ENCODE assay signal across 23 cellular contexts in the genomic region with DNA sequence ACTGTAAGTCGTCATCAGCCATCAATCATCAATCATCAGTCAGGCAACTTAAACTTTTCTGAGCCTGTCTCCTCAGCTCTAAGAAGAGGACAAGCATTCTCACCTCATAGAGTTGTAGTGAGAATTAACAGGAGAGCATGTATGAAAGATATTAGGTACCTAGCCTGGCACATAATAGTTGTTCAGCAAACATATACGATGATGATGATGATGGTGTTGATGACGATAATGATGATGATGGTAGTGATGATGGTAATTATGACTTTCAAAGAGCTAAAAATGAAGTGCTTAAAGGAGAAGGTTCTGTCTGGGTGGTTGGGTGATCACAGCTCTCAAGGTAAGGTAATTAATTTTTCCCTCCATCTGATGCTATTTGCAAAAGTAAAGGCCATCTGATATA. TPM values are rescaled to one million over a fixed set of nuclear protein-coding genes. Genes with fewer than 3 reads are reported as not detected.
DNase-seq lines count a peak whose midpoint lies in the region; ATAC-seq, FAIRE-seq and TF ChIP-seq lines count a peak whose summit lies in the region.
"Had no signal": no experiment of that assay in that cellular context is flagged by ENCODE, and none has a peak within 500 bp of the region (broad histone marks: within the 10 kb centered on the region; RNA-seq: fewer than 3 reads in every experiment).

No MANE protein-coding gene starts in this region.

- POLR2A ChIA-PET in HepG2 (lab: Yijun Ruan, JAX) (no interaction called here), HEK293 (lab: Yijun Ruan, JAX) (no interaction called here)

- H3K4me1 ChIP-seq in HepG2 (ENCODE audit: insufficient read depth, low read length) (no peaks in the 10 kb centered on the region), right lobe of liver (peaks cover 0 to 13% (median 0%) of the 10 kb centered on the region in 4 donors), HEK293 (ENCODE audit: control insufficient read depth, insufficient read depth, low read length) (no peaks in the 10 kb centered on the region)
- H3K4me1 ChIP-seq: A549, BE2C had no signal

- peaks cover 8% of the 10 kb centered on the region for H3K4me1 Mint-ChIP-seq in activated naive CD8-positive, alpha-beta T cell treated with anti-CD3 and anti-CD28 coated beads, Interleukin-2, amount 50 U/mL, for 24 hours

- TF ChIP-seq RAD21 in HepG2 (CRISPR knock-in tag; IDR thresholded peaks at IDR 0.05): no peak

- CTCF ChIA-PET in HepG2 (lab: Yijun Ruan, JAX; ENCODE audit: low intra/inter-chr PET ratio, low total read pairs): no interaction called here
- CTCF ChIA-PET in HEK293 (lab: Yijun Ruan, JAX): interaction anchor here (1.2 kb wide), 1 partner anchor 11 kb away, joined by 3 read pairs; no protein-coding TSS in a partner anchor

- TF ChIP-seq EP300 in HepG2 (IDR thresholded peaks at IDR 0.05; ENCODE audit: low read depth in 2 of 2, low read length in 2 of 2) (no peak), HepG2 (CRISPR knock-in tag; IDR thresholded peaks at IDR 0.05; ENCODE audit: borderline replicate concordance) (no peak)

- peaks cover 23% of the 10 kb centered on the region for H3K9me3 Mint-ChIP-seq in activated naive CD8-positive, alpha-beta T cell treated with anti-CD3 and anti-CD28 coated beads, Interleukin-2, amount 50 U/mL, for 24 hours
- H3K9me3 Mint-ChIP-seq: CD8-positive, alpha-beta memory T cell had no signal

- WGBS in HepG2 (ENCODE audit: low lambda C conversion rate): 15% methylated on average over 3 of the region's 3 CpGs
- WGBS in right lobe of liver (ENCODE audit: insufficient coverage, low coverage, low lambda C conversion rate, missing lambda C conversion rate): 95% methylated on average over 2 of the region's 3 CpGs

- H3K27ac ChIP-seq in HepG2 (ENCODE audit: extremely low read length, insufficient read depth, low read length) (no peak overlapping the region), right lobe of liver (no peak overlapping the region), HEK293 (ENCODE audit: extremely low read depth, low read depth, low read length) (no peak overlapping the region)
- H3K27ac ChIP-seq: 22Rv1, A549, BLaER1 had no signal

- DNase-seq in HepG2 (ENCODE audit: low spot score) (no peak), right lobe of liver (no peak)
- DNase-seq in activated naive CD8-positive, alpha-beta T cell treated with anti-CD3 and anti-CD28 coated beads, Interleukin-2, amount 50 U/mL, for 24 hours: no peak
- DNase-seq: ACHN; BE2C; C1 segment of cervical spinal cord; CD4-positive, alpha-beta memory T cell; CD4-positive, CD25-positive, alpha-beta regulatory T cell; CD8-positive, alpha-beta memory T cell; COR-L47; DMS 273 treated with DMSO at 0.1 percent for 48 hours; DMS153; DMS79; DND-41; GDM1 had no signal

- no peak for FAIRE-seq in HepG2 (lab: Jason Lieb, UNC)
- FAIRE-seq: A549, GM12878 had no signal

- H3K4me3 Mint-ChIP-seq in activated naive CD8-positive, alpha-beta T cell treated with anti-CD3 and anti-CD28 coated beads, Interleukin-2, amount 50 U/mL, for 24 hours: no peak overlapping the region
- H3K4me3 Mint-ChIP-seq: CD4-positive, alpha-beta memory T cell; CD4-positive, CD25-positive, alpha-beta regulatory T cell; CD8-positive, alpha-beta memory T cell had no signal

- H3K27me3 ChIP-seq in HepG2 (ENCODE audit: control insufficient read depth in 1 of 2, insufficient read depth in 2 of 2, low read length in 2 of 2): peaks cover 0 to 11% of the 10 kb centered on the region in 2 experiments; a peak in 1 of 5 replicates
- no peaks in the 10 kb centered on the region for H3K27me3 ChIP-seq in right lobe of liver
- H3K27me3 ChIP-seq: BE2C, BLaER1 had no signal

- BruUV-seq in HepG2 (replicated peaks; lab: Mats Ljungman, UMichigan): no TSS peak

- no peaks in the 10 kb centered on the region for H4K20me1 ChIP-seq in HepG2 (ENCODE audit: insufficient read depth, low read length)
- H4K20me1 ChIP-seq: BLaER1 had no signal

- no peaks in the 10 kb centered on the region for H3K36me3 Mint-ChIP-seq in activated naive CD8-positive, alpha-beta T cell treated with anti-CD3 and anti-CD28 coated beads, Interleukin-2, amount 50 U/mL, for 24 hours (ENCODE audit: low read depth)
- H3K36me3 Mint-ChIP-seq: CD4-positive, alpha-beta memory T cell; CD4-positive, CD25-positive, alpha-beta regulatory T cell had no signal

- no peaks in the 10 kb centered on the region for H3K79me2 ChIP-seq in HepG2 (ENCODE audit: insufficient read depth, low read length)

- no peak overlapping the region for H3K27ac Mint-ChIP-seq in activated naive CD8-positive, alpha-beta T cell treated with anti-CD3 and anti-CD28 coated beads, Interleukin-2, amount 50 U/mL, for 24 hours
- H3K27ac Mint-ChIP-seq: CD4-positive, alpha-beta memory T cell had no signal

- TF ChIP-seq POLR2A in HepG2 (IDR thresholded peaks at IDR 0.05; ENCODE audit: insufficient read depth in 1 of 2, low read depth in 2 of 2, low read length in 2 of 2): no peak
- no peak for TF ChIP-seq POLR2A in right lobe of liver (IDR thresholded peaks at IDR 0.05)

- H3K4me3 ChIP-seq in HepG2 (replicated peaks in 1 of 3; ENCODE audit: insufficient read depth in 1 of 3, low read depth in 2 of 3, low read length in 3 of 3): no peak overlapping the region
- no peak overlapping the region for H3K4me3 ChIP-seq in right lobe of liver
- H3K4me3 ChIP-seq in HEK293 (ENCODE audit: low read depth, low read length): no peak overlapping the region
- H3K4me3 ChIP-seq: A549, BLaER1, GM12878 had no signal

- ATAC-seq in HepG2 (no peak), right lobe of liver (no peak), GM19035 (IDR thresholded peaks at IDR 0.05; ENCODE audit: unreplicated experiment) (no peak)
- no peak for ATAC-seq in activated naive CD8-positive, alpha-beta T cell treated with anti-CD3 and anti-CD28 coated beads, Interleukin-2, amount 50 U/mL, for 24 hours
- ATAC-seq: A549, GM12878 had no signal

- H3K9me3 ChIP-seq in HepG2 (ENCODE audit: low read length) (no peaks in the 10 kb centered on the region), right lobe of liver (no peaks in the 10 kb centered on the region), HEK293 (ENCODE audit: control insufficient read depth, insufficient read depth, low read depth, low read length) (no peaks in the 10 kb centered on the region)
- H3K9me3 ChIP-seq: A549, BE2C had no signal

- in situ Hi-C loops in HepG2 (cut with HindIII; ENCODE audit: extremely low pct_ligation_motif_present, low pct_unique_long_range_greater_than_20kb): no loop called here

- intact Hi-C loops in HepG2 (cut with micrococcal nuclease; ENCODE audit: unreplicated experiment): no loop called here
- intact Hi-C loops in right lobe of liver (cut with DNase I): no loop called here

- no peak overlapping the region for H2AFZ ChIP-seq in HepG2 (ENCODE audit: low read length)

- TF ChIP-seq CTCF in HepG2 (CRISPR knock-in tag; IDR thresholded peaks at IDR 0.05) (no peak), right lobe of liver (IDR thresholded peaks at IDR 0.05) (no peak), HEK293 (tag by site-specific recombination; IDR thresholded peaks at IDR 0.05) (no peak)

- H3K36me3 ChIP-seq in HepG2 (replicated peaks in 1 of 2; ENCODE audit: control insufficient read depth in 1 of 2, insufficient read depth in 2 of 2, low read length in 2 of 2) (no peaks in the 10 kb centered on the region), right lobe of liver (no peaks in the 10 kb centered on the region), HEK293 (ENCODE audit: control insufficient read depth in 2 of 2, insufficient read depth in 1 of 2, low read length in 2 of 2) (no peaks in the 10 kb centered on the region)
- H3K36me3 ChIP-seq: BE2C, BLaER1 had no signal

- no peak overlapping the region for H3K9ac ChIP-seq in HepG2 (ENCODE audit: insufficient read depth, low read depth, low read length)
- H3K9ac ChIP-seq: BLaER1 had no signal

- H3K4me2 ChIP-seq in HepG2 (ENCODE audit: low read depth, low read length): no peak overlapping the region
- H3K4me2 ChIP-seq: A549, BLaER1 had no signal

- H3K27me3 Mint-ChIP-seq in activated naive CD8-positive, alpha-beta T cell treated with anti-CD3 and anti-CD28 coated beads, Interleukin-2, amount 50 U/mL, for 24 hours: peaks cover 66% of the 10 kb centered on the region

TF ChIP-seq in HEK293, 187 proteins besides CTCF, POLR2A, EP300 and RAD21 (continues in another document):
- TF ChIP-seq ZNF664 (tag by site-specific recombination; IDR thresholded peaks at IDR 0.05): peak; percentile 65; the same call in 1 of the 2 replicates
- no peak for TF ChIP-seq SP3 (tag by site-specific recombination; IDR thresholded peaks at IDR 0.05)

RNA-seq across cellular contexts. Expression of a gene that starts 55.1 kb away (rescaled TPM):
- total RNA-seq in HepG2 (2016; rRNA removed; fragmentation: Illumina TruSeq; extraction: Trizol) (0.07 TPM in 1 of 2 replicates, not detected in the other), right lobe of liver (under 1 TPM in 4 of 6 experiments, not detected in 2; 0.11 to 0.66 (median 0.38) TPM)
- total RNA-seq in HepG2 (2016; cell fraction: cytosol; rRNA removed; fragmentation: Illumina TruSeq; extraction: Trizol; ENCODE audit: low read depth): not detected in 2 replicates
- total RNA-seq in HepG2 (2016; cell fraction: insoluble cytoplasmic fraction; rRNA removed; fragmentation: Illumina TruSeq; extraction: Trizol): not detected in 2 replicates
- not detected in 2 replicates for total RNA-seq in HepG2 (2016; cell fraction: membrane; rRNA removed; fragmentation: Illumina TruSeq; extraction: Trizol)
- not detected in 2 replicates for total RNA-seq in HepG2 (2016; cell fraction: nucleus; rRNA removed; fragmentation: Illumina TruSeq; extraction: Trizol)
- polyA plus RNA-seq in HepG2 (2011; rRNA removed): not detected in 2 replicates
- polyA plus RNA-seq in HepG2 (2011; cell fraction: cytosol; rRNA removed): not detected in 2 replicates
- not detected in 2 replicates for polyA plus RNA-seq in HepG2 (2011; cell fraction: nucleus; rRNA removed)
- polyA plus RNA-seq in HepG2 (2012): not detected in 2 replicates
- polyA plus RNA-seq in HepG2 (2016; cell fraction: cytosol; fragmentation: Illumina TruSeq; extraction: Trizol; ENCODE audit: low read depth): not detected in 2 replicates
- polyA plus RNA-seq in HepG2 (2016; cell fraction: insoluble cytoplasmic fraction; fragmentation: Illumina TruSeq; extraction: Trizol; ENCODE audit: low read depth): not detected in 2 replicates
- polyA plus RNA-seq in HepG2 (2016; cell fraction: membrane; fragmentation: Illumina TruSeq; extraction: Trizol; ENCODE audit: low read depth): not detected in 2 replicates
- not detected in 2 replicates for polyA plus RNA-seq in HepG2 (2016; cell fraction: nucleus; fragmentation: Illumina TruSeq; extraction: Trizol; ENCODE audit: insufficient read depth, low read depth)
- polyA minus RNA-seq in HepG2 (2011; rRNA and poly(A)+ RNA removed; ENCODE audit: low replicate concordance): 0.07 TPM in 1 of 2 replicates, not detected in the other
- not detected in 2 replicates for polyA minus RNA-seq in HepG2 (2011; cell fraction: cytosol; rRNA and poly(A)+ RNA removed)
- polyA minus RNA-seq in HepG2 (2011; cell fraction: nucleus; rRNA and poly(A)+ RNA removed): not detected in 2 replicates
- total RNA-seq: CD4-positive, alpha-beta memory T cell; Daoy had no signal
- polyA plus RNA-seq: AG04450; CD4-positive, alpha-beta memory T cell; CD4-positive, CD25-positive, alpha-beta regulatory T cell; CD8-positive, alpha-beta memory T cell had no signal
